In the genomic region with DNA sequence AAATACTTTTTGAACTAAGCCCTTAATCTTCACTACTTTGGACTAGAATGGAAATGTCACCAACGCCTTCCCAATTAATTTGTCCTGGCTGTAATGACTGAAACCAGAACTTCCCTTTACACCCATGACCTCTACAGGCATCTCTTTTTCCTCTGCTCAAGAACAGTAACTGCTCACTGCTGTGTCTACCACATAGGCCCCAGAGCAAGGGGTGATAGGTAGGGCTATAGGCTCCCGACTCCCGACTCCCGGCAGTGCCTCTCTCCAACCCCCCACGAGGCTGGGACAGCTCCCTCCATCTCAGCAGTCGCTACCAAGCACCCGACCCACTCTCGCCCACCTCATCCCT, we compare ENCODE assay signal across 9 cellular contexts. TPM values are rescaled to one million over a fixed set of nuclear protein-coding genes. Genes with fewer than 3 reads are reported as not detected.
A peak's percentile ranks its signal among the peaks of the same experiment; 100 is the strongest.
DNase-seq lines count a peak whose midpoint lies in the region; ATAC-seq and TF ChIP-seq lines count a peak whose summit lies in the region.
"Had no signal": no experiment of that assay in that cellular context is flagged by ENCODE, and none has a peak within 500 bp of the region (broad histone marks: within the 10 kb centered on the region; RNA-seq: fewer than 3 reads in every experiment).

No MANE protein-coding gene starts in this region.

- no peaks in the 10 kb centered on the region for H3K36me3 Mint-ChIP-seq in activated naive CD8-positive, alpha-beta T cell treated with anti-CD3 and anti-CD28 coated beads, Interleukin-2, amount 50 U/mL, for 24 hours (ENCODE audit: low read depth)

- ATAC-seq in GM19351 (IDR thresholded peaks at IDR 0.05; ENCODE audit: unreplicated experiment), result peak; percentile 48
- ATAC-seq in HG03354 (IDR thresholded peaks at IDR 0.05; ENCODE audit: poor library complexity, severe bottlenecking, unreplicated experiment), result peak; percentile 56
- ATAC-seq in activated naive CD8-positive, alpha-beta T cell treated with anti-CD3 and anti-CD28 coated beads, Interleukin-2, amount 50 U/mL, for 24 hours, result peak; percentile 72
- peak; percentile 30 for ATAC-seq in thoracic aorta (ENCODE audit: insufficient number of reproducible peaks, low FRiP score, low read depth)

- H3K9me3 Mint-ChIP-seq in activated naive CD8-positive, alpha-beta T cell treated with anti-CD3 and anti-CD28 coated beads, Interleukin-2, amount 50 U/mL, for 24 hours, result no peaks in the 10 kb centered on the region

- no peaks in the 10 kb centered on the region for H3K27me3 Mint-ChIP-seq in activated naive CD8-positive, alpha-beta T cell treated with anti-CD3 and anti-CD28 coated beads, Interleukin-2, amount 50 U/mL, for 24 hours

- H3K4me3 ChIP-seq in BE2C (ENCODE audit: low read depth, low read length), result peak overlapping the region; percentile 70
- peak overlapping the region; percentile 80 for H3K4me3 ChIP-seq in thoracic aorta

- H3K4me1 ChIP-seq in BE2C (no peaks in the 10 kb centered on the region), thoracic aorta (ENCODE audit: control insufficient read depth in 1 of 2, low read depth in 2 of 2) (peaks cover 0 to 10% of the 10 kb centered on the region in 2 donors)

- H3K36me3 ChIP-seq in BE2C, result no peaks in the 10 kb centered on the region
- H3K36me3 ChIP-seq in thoracic aorta, result no peaks in the 10 kb centered on the region

- no peak for DNase-seq in BE2C
- no peak for DNase-seq in activated naive CD8-positive, alpha-beta T cell treated with anti-CD3 and anti-CD28 coated beads, Interleukin-2, amount 50 U/mL, for 24 hours
- no peak for DNase-seq in thoracic aorta (ENCODE audit: low spot score)
- DNase-seq in glomerular visceral epithelial cell (ENCODE audit: extremely low spot score), result no peak
- DNase-seq in effector CD8-positive, alpha-beta T cell (lab: John Stamatoyannopoulos, UW), result no peak

- peak overlapping the region; percentile 84 for H3K4me3 Mint-ChIP-seq in activated naive CD8-positive, alpha-beta T cell treated with anti-CD3 and anti-CD28 coated beads, Interleukin-2, amount 50 U/mL, for 24 hours

- H3K27ac ChIP-seq in layer of hippocampus (ENCODE audit: low read depth, low read length) (peak overlapping the region; percentile 66), thoracic aorta (peak overlapping the region; percentile 64 to 84)

- peaks cover 27% of the 10 kb centered on the region for H3K4me1 Mint-ChIP-seq in activated naive CD8-positive, alpha-beta T cell treated with anti-CD3 and anti-CD28 coated beads, Interleukin-2, amount 50 U/mL, for 24 hours

- H3K27me3 ChIP-seq in BE2C, result peaks cover 20% of the 10 kb centered on the region
- H3K27me3 ChIP-seq in layer of hippocampus (ENCODE audit: control insufficient read depth, insufficient read depth, low read length), result no peaks in the 10 kb centered on the region
- no peaks in the 10 kb centered on the region for H3K27me3 ChIP-seq in thoracic aorta (replicated peaks; ENCODE audit: insufficient read depth)

- TF ChIP-seq CTCF in BE2C (IDR thresholded peaks at IDR 0.05; ENCODE audit: low read depth, low read length) (no peak), thoracic aorta (IDR thresholded peaks at IDR 0.05) (no peak)

- H3K9me3 ChIP-seq in BE2C, result no peaks in the 10 kb centered on the region
- H3K9me3 ChIP-seq in thoracic aorta, result no peaks in the 10 kb centered on the region

- H3K27ac Mint-ChIP-seq in activated naive CD8-positive, alpha-beta T cell treated with anti-CD3 and anti-CD28 coated beads, Interleukin-2, amount 50 U/mL, for 24 hours, result peak overlapping the region; percentile 95

RNA-seq across cellular contexts. Expression of a gene that starts 0.4 kb away (rescaled TPM):
- 0.29 TPM for polyA plus RNA-seq in BE2C (2012; ENCODE audit: insufficient read depth, insufficient read length, low read depth)
- 1 to 10 TPM in 1 of 2 donors, not detected in 1; 4.2 TPM for total RNA-seq in thoracic aorta
- total RNA-seq: HT1080 had no signal
